Comparison of ENCODE assay signal across 8 cellular contexts in genomic region chr12:89469361-89469760, GRCh38. TPM values are rescaled to one million over a fixed set of nuclear protein-coding genes. Genes with fewer than 3 reads are reported as not detected.
A peak's percentile ranks its signal among the peaks of the same experiment; 100 is the strongest.
DNase-seq lines count a peak whose midpoint lies in the region; ATAC-seq and TF ChIP-seq lines count a peak whose summit lies in the region.

No MANE protein-coding gene starts in this region.

- no peaks in the 10 kb centered on the region for H3K36me3 Mint-ChIP-seq in endothelial cell (ENCODE audit: low read depth, unreplicated experiment)

- H3K27ac ChIP-seq in BLaER1 (no peak overlapping the region; the same call in 1 of the 2 replicates), upper lobe of left lung (peak overlapping the region in 1 of 4 donors; percentile 47)

- H3K4me1 ChIP-seq in BLaER1 (peaks cover 19% of the 10 kb centered on the region), upper lobe of left lung (no peaks in the 10 kb centered on the region)

- DNase-seq in astrocyte of the hippocampus (ENCODE audit: low read depth, low spot score), result peak; percentile 70
- DNase-seq in ACHN, result no peak
- no peak for DNase-seq in endothelial cell (ENCODE audit: low spot score)
- DNase-seq in C1 segment of cervical spinal cord (lab: John Stamatoyannopoulos, UW), result no peak
- no peak for DNase-seq in upper lobe of left lung

- H3K27me3 ChIP-seq in BLaER1 (no peaks in the 10 kb centered on the region), upper lobe of left lung (no peaks in the 10 kb centered on the region)

- WGBS in upper lobe of left lung, 2 donors, result 71 to 76% methylated on average over 3 of the region's 3 CpGs

- TF ChIP-seq CTCF in endothelial cell (IDR thresholded peaks at IDR 0.05; ENCODE audit: unreplicated experiment) (no peak), upper lobe of left lung (IDR thresholded peaks at IDR 0.05) (no peak)

- no peak overlapping the region for H3K9ac ChIP-seq in BLaER1

- H3K36me3 ChIP-seq in BLaER1 (peaks cover 17% of the 10 kb centered on the region; the same call in 1 of the 2 replicates), upper lobe of left lung (no peaks in the 10 kb centered on the region)

- H3K4me1 Mint-ChIP-seq in endothelial cell (ENCODE audit: unreplicated experiment), result no peaks in the 10 kb centered on the region

- in situ Hi-C loops in ACHN (cut with HindIII; ENCODE audit: low pct_ligation_motif_present, low pct_unique_long_range_greater_than_20kb, low sequenced_read_pairs), result loop anchor here (25.0 kb wide), 1 partner anchor 432 kb away; no protein-coding TSS in a partner anchor

- no peak for TF ChIP-seq POLR2A in upper lobe of left lung (IDR thresholded peaks at IDR 0.05)

- H3K4me3 ChIP-seq in BLaER1 (no peak overlapping the region), upper lobe of left lung (no peak overlapping the region)

- no peaks in the 10 kb centered on the region for H3K9me3 Mint-ChIP-seq in endothelial cell (ENCODE audit: unreplicated experiment)

- peak; percentile 53 for ATAC-seq in GM19463 (IDR thresholded peaks at IDR 0.05; ENCODE audit: unreplicated experiment)
- ATAC-seq in HG03439 (IDR thresholded peaks at IDR 0.05; ENCODE audit: unreplicated experiment), result peak; percentile 56
- no peak for ATAC-seq in upper lobe of left lung (ENCODE audit: low FRiP score in 2 of 2)

- H3K9me3 ChIP-seq in BLaER1 (no peaks in the 10 kb centered on the region), upper lobe of left lung (no peaks in the 10 kb centered on the region)

- no peak overlapping the region for H3K27ac Mint-ChIP-seq in endothelial cell (ENCODE audit: unreplicated experiment)

- H3K4me2 ChIP-seq in BLaER1, result peak overlapping the region; percentile 70; the same call in 1 of the 2 replicates

- H3K27me3 Mint-ChIP-seq in endothelial cell (ENCODE audit: unreplicated experiment), result no peaks in the 10 kb centered on the region

- no peak overlapping the region for H3K4me3 Mint-ChIP-seq in endothelial cell (ENCODE audit: unreplicated experiment)

- no peaks in the 10 kb centered on the region for H4K20me1 ChIP-seq in BLaER1

- TF ChIP-seq EP300 in upper lobe of left lung (IDR thresholded peaks at IDR 0.05), result no peak

RNA-seq across cellular contexts. Expression of gene GALNT4, which starts 55.2 kb away (rescaled TPM):
- 5.7 TPM for total RNA-seq in endothelial cell (ENCODE audit: unreplicated experiment)
- 10 to 100 TPM in 2 of 6 donors, 1 to 10 TPM in 4; 2.4 to 13.5 (median 7.9) TPM for total RNA-seq in upper lobe of left lung

RNA-seq across cellular contexts. Expression of gene POC1B, which starts 56.5 kb away (rescaled TPM):
- 22.7 TPM for total RNA-seq in endothelial cell (ENCODE audit: unreplicated experiment)
- total RNA-seq in upper lobe of left lung, result 10 to 100 TPM; 13.9 to 34.4 (median 21.0) TPM

Comparison
In these comparisons a context has a peak if more than half of its experiments do, and no peak if none do; other contexts are left out.
1. ATAC-seq: peak in GM19463 (single experiment) and HG03439 (single experiment); none in upper lobe of left lung (0 of 2).